ENCODE assay signal across 8 cellular contexts in the genomic region with DNA sequence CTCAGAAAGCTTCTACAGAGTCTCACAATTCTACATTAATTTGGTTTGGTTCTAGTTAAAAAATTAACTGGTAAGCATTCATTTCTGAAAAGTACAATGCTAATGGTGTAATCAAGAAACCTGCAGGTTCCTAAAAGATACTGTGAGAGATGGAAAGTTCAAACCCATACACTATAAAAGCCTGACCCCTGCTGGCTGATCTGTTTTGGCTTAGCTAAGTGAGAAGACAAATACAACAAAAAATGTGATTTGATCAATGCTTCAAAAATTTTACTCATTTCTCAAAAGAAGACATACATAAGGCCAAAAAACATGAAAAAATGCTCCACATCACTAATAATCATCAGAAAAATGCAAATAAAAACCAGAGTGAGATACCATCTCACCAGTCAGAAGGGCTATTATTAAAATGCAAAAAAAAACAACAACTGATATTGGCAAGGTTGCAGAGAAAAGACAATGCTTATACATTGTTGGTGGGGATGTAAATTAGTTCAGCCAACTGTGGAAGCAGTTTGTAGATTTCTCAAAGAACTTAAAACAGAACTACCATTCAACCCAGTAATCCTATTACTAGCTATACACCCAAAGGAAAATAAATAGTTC.
DNase-seq lines count a peak whose midpoint lies in the region; ATAC-seq and TF ChIP-seq lines count a peak whose summit lies in the region.

No MANE protein-coding gene starts in this region.

- no peaks in the 10 kb centered on the region for H3K9me2 ChIP-seq in hepatocyte (replicated peaks; ENCODE audit: insufficient read depth)

- no peaks in the 10 kb centered on the region for H3K9me3 ChIP-seq in hepatocyte (ENCODE audit: low read depth)

- H3K27me3 Mint-ChIP-seq in activated naive CD4-positive, alpha-beta T cell treated with anti-CD3 and anti-CD28 coated beads, Interleukin-2, amount 10 ng/mL, durations not matched to agents 7 days and 5 days: peaks cover 11% of the 10 kb centered on the region
- H3K27me3 Mint-ChIP-seq in activated T-helper 1 cell treated with anti-CD3 and anti-CD28 coated beads, Interleukin-12 subunit alpha, Interleukin-12 subunit beta, Interleukin-2, Interleukin-4 antibody, amounts not matched to agents 30 ng/mL and 10 ng/mL and 1 ng/mL, durations not matched to agents 14 hours and 24 hours and 36 hours (ENCODE audit: insufficient read depth): peaks cover 26% of the 10 kb centered on the region

- intact Hi-C loops in activated T-helper 1 cell treated with anti-CD3 and anti-CD28 coated beads, Interleukin-12 subunit alpha, Interleukin-12 subunit beta, Interleukin-2, Interleukin-4 antibody, amounts not matched to agents 30 ng/mL and 10 ng/mL and 1 ng/mL, durations not matched to agents 14 hours and 24 hours and 36 hours (cut with micrococcal nuclease): loop anchor here (1.0 to 2.0 kb wide), 2 partner anchors 19 to 384 kb away; no protein-coding TSS in a partner anchor

- no peaks in the 10 kb centered on the region for H3K79me2 ChIP-seq in hepatocyte

- no peaks in the 10 kb centered on the region for H3K4me1 ChIP-seq in hepatocyte (ENCODE audit: insufficient read depth)

- H2AFZ ChIP-seq in hepatocyte: no peak overlapping the region

- no peak overlapping the region for H3K27ac ChIP-seq in hepatocyte

- CTCF ChIA-PET in activated naive CD4-positive, alpha-beta T cell treated with anti-CD3 and anti-CD28 coated beads, Interleukin-2, amount 10 ng/mL, durations not matched to agents 7 days and 5 days (lab: Charles Lee): interaction anchor here (0.6 to 4.2 kb wide), 12 partner anchors 10 to 375 kb away, joined by 3 to 41 read pairs (median 4); no protein-coding TSS in a partner anchor

- H3K36me3 Mint-ChIP-seq in activated naive CD4-positive, alpha-beta T cell treated with anti-CD3 and anti-CD28 coated beads, Interleukin-2, amount 10 ng/mL, durations not matched to agents 7 days and 5 days: no peaks in the 10 kb centered on the region
- H3K36me3 Mint-ChIP-seq in activated T-helper 1 cell treated with anti-CD3 and anti-CD28 coated beads, Interleukin-12 subunit alpha, Interleukin-12 subunit beta, Interleukin-2, Interleukin-4 antibody, amounts not matched to agents 30 ng/mL and 10 ng/mL and 1 ng/mL, durations not matched to agents 14 hours and 24 hours and 36 hours (ENCODE audit: low read depth): no peaks in the 10 kb centered on the region

- TF ChIP-seq POLR2A in NB4 (IDR thresholded peaks at IDR 0.05; ENCODE audit: extremely low read depth, insufficient read length): no peak

- H4K20me1 ChIP-seq in hepatocyte (ENCODE audit: insufficient read depth, poor library complexity, severe bottlenecking): no peaks in the 10 kb centered on the region

- H3K4me1 Mint-ChIP-seq in activated naive CD4-positive, alpha-beta T cell treated with anti-CD3 and anti-CD28 coated beads, Interleukin-2, amount 10 ng/mL, durations not matched to agents 7 days and 5 days: no peaks in the 10 kb centered on the region
- no peaks in the 10 kb centered on the region for H3K4me1 Mint-ChIP-seq in activated T-helper 1 cell treated with anti-CD3 and anti-CD28 coated beads, Interleukin-12 subunit alpha, Interleukin-12 subunit beta, Interleukin-2, Interleukin-4 antibody, amounts not matched to agents 30 ng/mL and 10 ng/mL and 1 ng/mL, durations not matched to agents 14 hours and 24 hours and 36 hours (ENCODE audit: low read depth)

- no peak overlapping the region for H3K4me3 Mint-ChIP-seq in activated naive CD4-positive, alpha-beta T cell treated with anti-CD3 and anti-CD28 coated beads, Interleukin-2, amount 10 ng/mL, durations not matched to agents 7 days and 5 days
- H3K4me3 Mint-ChIP-seq in activated T-helper 1 cell treated with anti-CD3 and anti-CD28 coated beads, Interleukin-12 subunit alpha, Interleukin-12 subunit beta, Interleukin-2, Interleukin-4 antibody, amounts not matched to agents 30 ng/mL and 10 ng/mL and 1 ng/mL, durations not matched to agents 14 hours and 24 hours and 36 hours: no peak overlapping the region

- DNase-seq in DMS153 (lab: John Stamatoyannopoulos, UW) (peak; percentile 32), NB4 (ENCODE audit: low read depth) (peak; percentile 49), hepatocyte (ENCODE audit: low spot score) (peak; percentile 73)
- DNase-seq in activated naive CD4-positive, alpha-beta T cell treated with anti-CD3 and anti-CD28 coated beads, Interleukin-2, amount 10 ng/mL, durations not matched to agents 7 days and 5 days: peak; percentile 54
- DNase-seq in stimulated activated CD4-positive, alpha-beta T cell treated with anti-CD3 and anti-CD28 coated beads, Interleukin-4, amount 100 ng/mL, for 1 hour: peak; percentile 10
- no peak for DNase-seq in activated T-helper 1 cell treated with anti-CD3 and anti-CD28 coated beads, Interleukin-12 subunit alpha, Interleukin-12 subunit beta, Interleukin-2, Interleukin-4 antibody, amounts not matched to agents 30 ng/mL and 10 ng/mL and 1 ng/mL, durations not matched to agents 14 hours and 24 hours and 36 hours (ENCODE audit: low spot score)

- no peak overlapping the region for H3K4me2 ChIP-seq in hepatocyte

- H3K27ac Mint-ChIP-seq in activated naive CD4-positive, alpha-beta T cell treated with anti-CD3 and anti-CD28 coated beads, Interleukin-2, amount 10 ng/mL, durations not matched to agents 7 days and 5 days: no peak overlapping the region
- no peak overlapping the region for H3K27ac Mint-ChIP-seq in activated T-helper 1 cell treated with anti-CD3 and anti-CD28 coated beads, Interleukin-12 subunit alpha, Interleukin-12 subunit beta, Interleukin-2, Interleukin-4 antibody, amounts not matched to agents 30 ng/mL and 10 ng/mL and 1 ng/mL, durations not matched to agents 14 hours and 24 hours and 36 hours

- no peaks in the 10 kb centered on the region for H3K9me3 Mint-ChIP-seq in activated naive CD4-positive, alpha-beta T cell treated with anti-CD3 and anti-CD28 coated beads, Interleukin-2, amount 10 ng/mL, durations not matched to agents 7 days and 5 days
- no peaks in the 10 kb centered on the region for H3K9me3 Mint-ChIP-seq in activated T-helper 1 cell treated with anti-CD3 and anti-CD28 coated beads, Interleukin-12 subunit alpha, Interleukin-12 subunit beta, Interleukin-2, Interleukin-4 antibody, amounts not matched to agents 30 ng/mL and 10 ng/mL and 1 ng/mL, durations not matched to agents 14 hours and 24 hours and 36 hours

- TF ChIP-seq CTCF in NB4 (IDR thresholded peaks at IDR 0.05; ENCODE audit: low read depth, low read length) (peak; percentile 69), hepatocyte (IDR thresholded peaks at IDR 0.05; ENCODE audit: poor library complexity) (peak; percentile 71)

- H3K4me3 ChIP-seq in NB4 (ENCODE audit: low read depth, low read length) (no peak overlapping the region), hepatocyte (no peak overlapping the region)

- no peaks in the 10 kb centered on the region for H3K27me3 ChIP-seq in hepatocyte

- ATAC-seq in GM19324 (IDR thresholded peaks at IDR 0.05; ENCODE audit: low FRiP score, unreplicated experiment) (peak; percentile 73), esophagus mucosa (no peak)

- no peaks in the 10 kb centered on the region for H3K36me3 ChIP-seq in hepatocyte (replicated peaks; ENCODE audit: insufficient read depth, low read depth)
